In the genomic region with DNA sequence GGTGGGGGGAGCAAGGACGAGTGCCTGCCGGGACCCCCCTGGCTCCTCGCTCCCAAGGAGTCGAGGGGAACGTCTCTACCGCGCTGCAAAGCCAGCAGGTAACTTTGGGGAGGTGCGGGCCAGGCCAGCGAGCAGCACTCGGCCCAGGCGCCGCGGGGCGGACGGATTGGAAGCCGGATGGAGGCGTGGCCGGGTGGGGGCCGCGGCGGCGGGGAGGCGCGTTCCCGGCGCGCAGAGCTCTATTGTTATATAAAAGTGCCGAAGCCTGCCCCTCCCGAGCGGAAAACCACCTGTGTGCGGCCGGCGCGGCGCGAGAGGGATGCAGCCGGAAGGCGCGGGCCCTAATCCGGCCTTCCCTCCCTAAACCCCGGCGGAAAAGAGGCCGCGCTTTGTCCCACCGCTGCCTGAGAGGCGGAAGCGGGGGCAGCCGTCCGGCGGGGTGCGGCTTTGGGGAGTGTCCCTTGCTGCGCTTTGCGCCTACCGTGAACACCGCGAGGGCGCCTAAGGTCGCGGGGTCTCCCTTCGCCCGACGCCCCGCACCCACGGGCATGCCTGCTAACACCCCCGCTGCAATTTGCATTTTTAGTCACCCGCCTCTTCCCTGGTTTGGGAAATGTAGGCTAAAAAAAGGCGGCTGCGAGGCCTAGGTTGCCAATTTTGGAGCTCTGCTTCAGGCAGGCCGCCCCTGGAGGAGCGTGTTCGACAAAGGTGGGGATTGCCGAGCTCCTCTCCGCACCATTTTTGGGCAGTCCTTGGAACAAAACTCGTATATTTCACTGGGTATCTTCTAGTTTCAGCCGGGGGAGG, we compare ENCODE assay signal across 8 cellular contexts. TPM values are rescaled to one million over a fixed set of nuclear protein-coding genes. Genes with fewer than 3 reads are reported as not detected.
DNase-seq lines count a peak whose midpoint lies in the region; ATAC-seq and TF ChIP-seq lines count a peak whose summit lies in the region.

No MANE protein-coding gene starts in this region.

- no peaks in the 10 kb centered on the region for H3K9me3 Mint-ChIP-seq in Calu3 (ENCODE audit: low read depth, unreplicated experiment)

- H3K27ac Mint-ChIP-seq in Calu3 (ENCODE audit: unreplicated experiment) = peak overlapping the region; percentile 97

- CTCF ChIA-PET in Calu3 (lab: Charles Lee) = interaction anchor here (0.6 to 3.6 kb wide), 11 partner anchors 21 to 609 kb away, joined by 3 to 17 read pairs (median 4); a partner anchor contains a TSS

- peak overlapping the region; percentile 98 for H3K4me3 ChIP-seq in WI38 (ENCODE audit: low read depth, low read length)

- TSS peak; percentile 33 for BruUV-seq in Calu3 (replicated peaks; lab: Mats Ljungman, UMichigan)

- peak; percentile 26 for ATAC-seq in GM21786 (IDR thresholded peaks at IDR 0.05; ENCODE audit: unreplicated experiment)

- DNase-seq in Calu3 = peak; percentile 92
- peak; percentile 55 to 92 (median 90) for DNase-seq in NCI-H1417 (lab: John Stamatoyannopoulos, UW)
- peak in 39 of 61 donors; percentile 25 to 87 (median 60) for DNase-seq in caudate nucleus (lab: John Stamatoyannopoulos, UW)
- peak; percentile 68 for DNase-seq in kidney glomerular epithelial cell (lab: John Stamatoyannopoulos, UW)
- peak; percentile 28 to 56 for DNase-seq in stimulated activated CD4-positive, alpha-beta T cell treated with anti-CD3 and anti-CD28 coated beads, Interleukin-15, amount 100 ng/mL, for 1 hour (ENCODE audit: low read depth in 1 of 2, low spot score in 1 of 2)
- DNase-seq in NK-92 treated with Interleukin-12 subunit alpha and Interleukin-12 subunit beta, amount 100 ng/mL, for 24 hours (lab: John Stamatoyannopoulos, UW) = no peak

- H3K4me1 Mint-ChIP-seq in Calu3 (ENCODE audit: low read depth, unreplicated experiment) = peaks cover 31% of the 10 kb centered on the region

- intact Hi-C loops in Calu3 (cut with micrococcal nuclease; ENCODE audit: unreplicated experiment) = loop anchor here (1.0 to 5.0 kb wide), 6 partner anchors 153 to 335 kb away; a partner anchor contains a TSS

- H3K36me3 Mint-ChIP-seq in Calu3 (ENCODE audit: insufficient read depth, unreplicated experiment) = peaks cover 72% of the 10 kb centered on the region

- H3K27ac ChIP-seq in caudate nucleus (ENCODE audit: low read depth, low read length) = peak overlapping the region; percentile 91

- no peak for TF ChIP-seq CTCF in Calu3 (IDR thresholded peaks at IDR 0.05; ENCODE audit: unreplicated experiment)
- no peak for TF ChIP-seq CTCF in WI38 (IDR thresholded peaks at IDR 0.05; ENCODE audit: low read depth, low read length)

- no peaks in the 10 kb centered on the region for H3K27me3 Mint-ChIP-seq in Calu3 (ENCODE audit: unreplicated experiment)

- peak overlapping the region; percentile 90 for H3K4me3 Mint-ChIP-seq in Calu3 (ENCODE audit: low read depth, unreplicated experiment)

RNA-seq across cellular contexts. Expression of a gene that starts 1.7 kb away (rescaled TPM):
- 108 TPM in 2 replicates for total RNA-seq in Calu3 (2022)
